ENCODE assay signal across 9 cellular contexts in genomic region chr12:52903285-52903854, GRCh38. TPM values are rescaled to one million over a fixed set of nuclear protein-coding genes. Genes with fewer than 3 reads are reported as not detected.
DNase-seq lines count a peak whose midpoint lies in the region; ATAC-seq, FAIRE-seq and TF ChIP-seq lines count a peak whose summit lies in the region.
"Had no signal": no experiment of that assay in that cellular context is flagged by ENCODE, and none has a peak within 500 bp of the region (broad histone marks: within the 10 kb centered on the region; RNA-seq: fewer than 3 reads in every experiment).

No MANE protein-coding gene starts in this region.

- H3K27ac Mint-ChIP-seq in chondrocyte (ENCODE audit: unreplicated experiment), result no peak overlapping the region

- peaks cover 6% of the 10 kb centered on the region for H3K36me3 ChIP-seq in kidney epithelial cell (ENCODE audit: control insufficient read depth, insufficient read depth, low read length)

- peak overlapping the region; percentile 48 for H3K4me3 Mint-ChIP-seq in chondrocyte (ENCODE audit: unreplicated experiment)

- H3K4me3 ChIP-seq in WI38 (ENCODE audit: low read depth, low read length), result peak overlapping the region; percentile 27
- H3K4me3 ChIP-seq in kidney epithelial cell (ENCODE audit: low read depth, low read length), result peak overlapping the region; percentile 73

- no peak for FAIRE-seq in GM18507 (lab: Jason Lieb, UNC)

- ATAC-seq in GM19328 (IDR thresholded peaks at IDR 0.05; ENCODE audit: unreplicated experiment), result no peak

- H3K4me1 Mint-ChIP-seq in chondrocyte (ENCODE audit: low read depth), result peaks cover 15% of the 10 kb centered on the region

- DNase-seq in GM18507 (ENCODE audit: extremely low spot score, insufficient read length, low read depth), result peak; percentile 43
- peak; percentile 80 for DNase-seq in MV-4-11 (lab: John Stamatoyannopoulos, UW)
- DNase-seq in chondrocyte (ENCODE audit: low spot score), result no peak
- no peak for DNase-seq in kidney epithelial cell (ENCODE audit: low read depth)
- peak; percentile 54 for DNase-seq in stimulated activated CD4-positive, alpha-beta T cell treated with anti-CD3 and anti-CD28 coated beads, Interleukin-12 subunit alpha, Interleukin-12 subunit beta, amount 100 ng/mL, for 4 hours
- DNase-seq in G401 (ENCODE audit: low spot score), result no peak

- no peaks in the 10 kb centered on the region for H3K9me3 Mint-ChIP-seq in chondrocyte (ENCODE audit: low read depth)

- peaks cover 1% of the 10 kb centered on the region for H3K36me3 Mint-ChIP-seq in chondrocyte (ENCODE audit: low read depth)

- no peak for TF ChIP-seq CTCF in WI38 (IDR thresholded peaks at IDR 0.05; ENCODE audit: low read depth, low read length)
- no peak for TF ChIP-seq CTCF in chondrocyte (IDR thresholded peaks at IDR 0.05)
- TF ChIP-seq CTCF in kidney epithelial cell (IDR thresholded peaks at IDR 0.05; ENCODE audit: insufficient read depth, low read length, poor library complexity, severe bottlenecking), result no peak

- no peaks in the 10 kb centered on the region for H3K27me3 ChIP-seq in kidney epithelial cell (ENCODE audit: control insufficient read depth, insufficient read depth, low read length)

- in situ Hi-C loops in G401 (cut with HindIII; ENCODE audit: low sequenced_read_pairs), result no loop called here

- no peaks in the 10 kb centered on the region for H3K27me3 Mint-ChIP-seq in chondrocyte (ENCODE audit: low read depth)

RNA-seq across cellular contexts. Expression of gene KRT8, which starts 1.5 kb away (rescaled TPM):
- total RNA-seq in chondrocyte, result 11.3 to 15.7 TPM (median 13.0 TPM) in 3 replicates
- 1,322 and 1,341 TPM in 2 replicates for total RNA-seq in kidney epithelial cell
- 3,912 and 3,929 TPM in 2 replicates for total RNA-seq in G401 (2014; rRNA removed; shearing (Covaris generic))

RNA-seq across cellular contexts. Expression of gene KRT18, which starts 45.5 kb away (rescaled TPM):
- total RNA-seq in chondrocyte (44.7 to 173 TPM (median 172 TPM) in 3 replicates), kidney epithelial cell (1,751 and 1,904 TPM in 2 replicates)
- 843 and 873 TPM in 2 replicates for total RNA-seq in G401 (2014; rRNA removed; shearing (Covaris generic))

RNA-seq across cellular contexts. Expression of gene KRT78, which starts 54.6 kb away (rescaled TPM):
- not detected in 3 replicates for total RNA-seq in chondrocyte
- not detected in 2 replicates for total RNA-seq in kidney epithelial cell
- total RNA-seq in G401 (2014; rRNA removed; shearing (Covaris generic)), result 0.61 TPM in 1 of 2 replicates, not detected in the other
- total RNA-seq: glomerular endothelial cell had no signal

Comparison
In these comparisons a context has a peak if more than half of its experiments do, and no peak if none do; other contexts are left out.
1. DNase-seq: peak in GM18507 (single experiment), MV-4-11 (single experiment) and stimulated activated CD4-positive, alpha-beta T cell treated with anti-CD3 and anti-CD28 coated beads, Interleukin-12 subunit alpha, Interleukin-12 subunit beta, amount 100 ng/mL, for 4 hours (single experiment); none in chondrocyte (single experiment), kidney epithelial cell (single experiment) and G401 (single experiment).
2. RNA of gene KRT8, which starts 1.5 kb away (total RNA-seq): 3,912 to 3,929 TPM in G401 and 1,322 to 1,341 TPM in kidney epithelial cell; 11.3 to 15.7 TPM in chondrocyte; every median in the first group is over 10 times any median in the second.